1 cellular context compared by ENCODE assay signal in genomic region chr19:5881543-5882299, GRCh38.
TF ChIP-seq lines count a peak whose summit lies in the region.

No MANE protein-coding gene starts in this region.

TF ChIP-seq in GM23338, 12 proteins besides CTCF, POLR2A, EP300 and RAD21 (continued from another document):
- TF ChIP-seq ZNF462 (CRISPR knock-in tag; IDR thresholded peaks at IDR 0.05) (no peak), STAT1 (IDR thresholded peaks at IDR 0.05; ENCODE audit: unreplicated experiment) (no peak), ZNF114 (CRISPR knock-in tag; IDR thresholded peaks at IDR 0.05) (no peak), ZNF331 (CRISPR knock-in tag; IDR thresholded peaks at IDR 0.05; ENCODE audit: low read depth) (no peak), NANOG (IDR thresholded peaks at IDR 0.05; ENCODE audit: borderline replicate concordance) (no peak), EZH2phosphoT487 (IDR thresholded peaks at IDR 0.05; ENCODE audit: unreplicated experiment) (no peak), REST (IDR thresholded peaks at IDR 0.05; ENCODE audit: unreplicated experiment) (no peak)
